Comparison of ENCODE assay signal across 25 cellular contexts in genomic region chr18:13296868-13297574, GRCh38.
"Had no signal": no experiment of that assay in that cellular context is flagged by ENCODE, and none has a peak within 500 bp of the region (broad histone marks: within the 10 kb centered on the region; RNA-seq: fewer than 3 reads in every experiment).

No MANE protein-coding gene starts in this region.

- ATAC-seq: activated CD8-positive, alpha-beta memory T cell treated with anti-CD3 and anti-CD28 coated beads, Interleukin-2, amount 10 ng/mL, durations not matched to agents 7 days and 5 days; effector memory CD8-positive, alpha-beta T cell; left colon; right lobe of liver had no signal

- H3K4me2 ChIP-seq: neural progenitor cell had no signal

- H3K27ac Mint-ChIP-seq: activated CD4-positive, alpha-beta memory T cell treated with anti-CD3 and anti-CD28 coated beads for 36 hours; activated CD4-positive, alpha-beta T cell treated with anti-CD3 and anti-CD28 coated beads, Interleukin-2, amount 10 ng/mL, durations not matched to agents 24 days and 14 days; activated CD8-positive, alpha-beta memory T cell treated with anti-CD3 and anti-CD28 coated beads, Interleukin-2, amount 10 ng/mL, durations not matched to agents 7 days and 5 days; activated naive CD4-positive, alpha-beta T cell treated with anti-CD3 and anti-CD28 coated beads for 36 hours; effector memory CD8-positive, alpha-beta T cell; immature natural killer cell; mesothelial cell of epicardium; naive B cell; neural progenitor cell; stimulated activated naive CD8-positive, alpha-beta T cell treated with anti-CD3 and anti-CD28 coated beads, Interleukin-15, Interleukin-2, amounts not matched to agents 100 ng/mL and 50 ng/mL, for 24 hours had no signal

- H3K4me1 Mint-ChIP-seq: immature natural killer cell had no signal

- H3K9me3 Mint-ChIP-seq: activated CD4-positive, alpha-beta memory T cell treated with anti-CD3 and anti-CD28 coated beads for 36 hours; activated CD4-positive, alpha-beta T cell treated with anti-CD3 and anti-CD28 coated beads, Interleukin-2, amount 10 ng/mL, durations not matched to agents 24 days and 14 days; activated naive CD4-positive, alpha-beta T cell treated with anti-CD3 and anti-CD28 coated beads for 36 hours; effector memory CD8-positive, alpha-beta T cell; immature natural killer cell; mesothelial cell of epicardium; neural progenitor cell; stimulated activated naive CD8-positive, alpha-beta T cell treated with anti-CD3 and anti-CD28 coated beads, Interleukin-15, Interleukin-2, amounts not matched to agents 100 ng/mL and 50 ng/mL, for 24 hours had no signal

- H3K36me3 ChIP-seq: neural progenitor cell, right lobe of liver, upper lobe of left lung, vagina had no signal

- H3K27me3 Mint-ChIP-seq: activated CD4-positive, alpha-beta T cell treated with anti-CD3 and anti-CD28 coated beads, Interleukin-2, amount 10 ng/mL, durations not matched to agents 24 days and 14 days; stimulated activated naive CD8-positive, alpha-beta T cell treated with anti-CD3 and anti-CD28 coated beads, Interleukin-15, Interleukin-2, amounts not matched to agents 100 ng/mL and 50 ng/mL, for 24 hours had no signal

- H3K27ac ChIP-seq: neural progenitor cell, right lobe of liver, upper lobe of left lung, vagina had no signal

- H3K9me3 ChIP-seq: right lobe of liver, upper lobe of left lung, vagina had no signal

- H2AFZ ChIP-seq: neural progenitor cell had no signal

- H3K36me3 Mint-ChIP-seq: activated CD4-positive, alpha-beta memory T cell treated with anti-CD3 and anti-CD28 coated beads for 36 hours; activated CD8-positive, alpha-beta memory T cell treated with anti-CD3 and anti-CD28 coated beads, Interleukin-2, amount 10 ng/mL, durations not matched to agents 7 days and 5 days; immature natural killer cell; mesothelial cell of epicardium; naive B cell; neural progenitor cell had no signal

- H3K4me3 Mint-ChIP-seq: activated CD4-positive, alpha-beta memory T cell treated with anti-CD3 and anti-CD28 coated beads for 36 hours; activated CD4-positive, alpha-beta T cell treated with anti-CD3 and anti-CD28 coated beads, Interleukin-2, amount 10 ng/mL, durations not matched to agents 24 days and 14 days; activated CD8-positive, alpha-beta memory T cell treated with anti-CD3 and anti-CD28 coated beads, Interleukin-2, amount 10 ng/mL, durations not matched to agents 7 days and 5 days; activated naive CD4-positive, alpha-beta T cell treated with anti-CD3 and anti-CD28 coated beads for 36 hours; effector memory CD8-positive, alpha-beta T cell; immature natural killer cell; mesothelial cell of epicardium; naive B cell; neural progenitor cell; stimulated activated naive CD8-positive, alpha-beta T cell treated with anti-CD3 and anti-CD28 coated beads, Interleukin-15, Interleukin-2, amounts not matched to agents 100 ng/mL and 50 ng/mL, for 24 hours had no signal

- DNase-seq: activated CD4-positive, alpha-beta memory T cell treated with anti-CD3 and anti-CD28 coated beads for 36 hours; activated CD4-positive, alpha-beta T cell treated with anti-CD3 and anti-CD28 coated beads, Interleukin-2, amount 10 ng/mL, durations not matched to agents 24 days and 14 days; activated CD4-positive, CD25-positive, alpha-beta regulatory T cell treated with anti-CD3 and anti-CD28 coated beads, Interleukin-2, amount 50 U/mL, for 72 hours; activated CD8-positive, alpha-beta memory T cell treated with anti-CD3 and anti-CD28 coated beads, Interleukin-2, amount 10 ng/mL, durations not matched to agents 7 days and 5 days; activated effector memory CD4-positive, alpha-beta T cell treated with Interleukin-2 at 50 U/mL for 16 hours; activated naive CD4-positive, alpha-beta T cell treated with anti-CD3 and anti-CD28 coated beads for 36 hours; caudate nucleus; cortex of kidney; effector memory CD8-positive, alpha-beta T cell; foreskin fibroblast; hypothalamus; immature natural killer cell; kidney; left colon; naive B cell; right lobe of liver; stimulated activated CD4-positive, alpha-beta T cell treated with anti-CD3 and anti-CD28 coated beads, Interleukin-4, amount 100 ng/mL, for 1 hour; substantia nigra; SW 1271; T-helper 2 cell; upper lobe of left lung had no signal

- H3K4me3 ChIP-seq: neural progenitor cell, right lobe of liver, upper lobe of left lung, vagina had no signal

- H3K9ac ChIP-seq: neural progenitor cell had no signal

- H3K27me3 ChIP-seq: neural progenitor cell, right lobe of liver, upper lobe of left lung, vagina had no signal

- H3K4me1 ChIP-seq: neural progenitor cell, right lobe of liver, upper lobe of left lung, vagina had no signal
